In genomic region chr12:92065018-92065499, GRCh38 we compare ENCODE assay signal across 8 cellular contexts.
DNase-seq lines count a peak whose midpoint lies in the region; ATAC-seq, FAIRE-seq and TF ChIP-seq lines count a peak whose summit lies in the region.

No MANE protein-coding gene starts in this region.

- TF ChIP-seq POLR2A in IMR-90 (IDR thresholded peaks at IDR 0.05; ENCODE audit: low read depth, low read length), result no peak

- peak overlapping the region; percentile 63 for H3K4me2 ChIP-seq in IMR-90 (ENCODE audit: low read depth, low read length)

- dilution Hi-C loops in IMR-90 (cut with HindIII; ENCODE audit: low sequenced_read_pairs, unreplicated experiment), result no loop called here

- peak overlapping the region; percentile 36; the same call in 1 of the 2 replicates for H2AK5ac ChIP-seq in IMR-90 (ENCODE audit: low read depth, low read length)

- H3K9me3 Mint-ChIP-seq in CD8-positive, alpha-beta memory T cell, result no peaks in the 10 kb centered on the region
- H3K9me3 Mint-ChIP-seq in HFFc6, result no peaks in the 10 kb centered on the region

- no TSS peak for BruUV-seq in IMR-90 (replicated peaks; lab: Mats Ljungman, UMichigan)

- no peaks in the 10 kb centered on the region for H3K9me3 ChIP-seq in CD8-positive, alpha-beta memory T cell (ENCODE audit: low read length)
- H3K9me3 ChIP-seq in IMR-90 (ENCODE audit: control insufficient read depth, insufficient read depth, low read length), result no peaks in the 10 kb centered on the region

- peak overlapping the region; percentile 87 for H2BK20ac ChIP-seq in IMR-90 (ENCODE audit: low read depth, low read length)

- in situ Hi-C loops in IMR-90 (cut with MboI; ENCODE audit: low sequenced_read_pairs), result no loop called here

- H3K27me3 ChIP-seq in CD8-positive, alpha-beta memory T cell (ENCODE audit: insufficient read depth, low read length, poor library complexity, severe bottlenecking), result no peaks in the 10 kb centered on the region
- H3K27me3 ChIP-seq in IMR-90 (ENCODE audit: control insufficient read depth, insufficient read depth, low read length), result no peaks in the 10 kb centered on the region

- FAIRE-seq in HTR-8/SVneo (lab: Jason Lieb, UNC), result no peak

- H3K56ac ChIP-seq in IMR-90 (ENCODE audit: extremely low read depth, insufficient read depth, low read length), result peak overlapping the region; percentile 62

- H3K4me3 Mint-ChIP-seq in CD8-positive, alpha-beta memory T cell, result peak overlapping the region; percentile 2 to 65 (median 42)
- no peak overlapping the region for H3K4me3 Mint-ChIP-seq in HFFc6

- H3K79me1 ChIP-seq in IMR-90 (ENCODE audit: low read depth in 1 of 2, low read length in 2 of 2), result peaks cover 0 to 9% of the 10 kb centered on the region in 2 experiments; a peak in 3 of 4 replicates

- H4K20me1 ChIP-seq in IMR-90 (ENCODE audit: insufficient read depth, low read length), result no peaks in the 10 kb centered on the region

- ATAC-seq in IMR-90 (ENCODE audit: low read depth), result peak; percentile 19

- H3K18ac ChIP-seq in IMR-90 (ENCODE audit: low read depth, low read length), result peak overlapping the region; percentile 53; the same call in 1 of the 2 replicates

- H4K8ac ChIP-seq in IMR-90 (ENCODE audit: low read depth in 2 of 2, low read length in 2 of 2), result peak overlapping the region; percentile 43 to 44; a peak in 3 of 4 replicates

- H3K27ac Mint-ChIP-seq in CD8-positive, alpha-beta memory T cell, result peak overlapping the region in 7 of 8 donors; percentile 50 to 86 (median 70)
- H3K27ac Mint-ChIP-seq in HFFc6, result no peak overlapping the region

- intact Hi-C loops in IMR-90 (cut with micrococcal nuclease), result loop anchor here (10.0 kb wide), 1 partner anchor 250 kb away; no protein-coding TSS in a partner anchor

- no peak overlapping the region for H3K4me3 ChIP-seq in CD8-positive, alpha-beta memory T cell (ENCODE audit: low read length)
- H3K4me3 ChIP-seq in IMR-90 (ENCODE audit: insufficient read depth, low read depth, low read length), result no peak overlapping the region

- peak overlapping the region; percentile 61 for H2BK5ac ChIP-seq in IMR-90 (ENCODE audit: low read depth, low read length, poor library complexity, severe bottlenecking)

- POLR2A ChIA-PET in CD8-positive, alpha-beta memory T cell (lab: Charles Lee), result no interaction called here
- POLR2A ChIA-PET in IMR-90 (lab: Charles Lee; ENCODE audit: unreplicated experiment), result no interaction called here

- peak overlapping the region; percentile 29 for H4K91ac ChIP-seq in IMR-90 (ENCODE audit: insufficient read depth, low read depth, low read length)

- TF ChIP-seq CTCF in GM20000 (IDR thresholded peaks at IDR 0.05; ENCODE audit: extremely low read depth, missing control alignments) (no peak), IMR-90 (conservative IDR thresholded peaks at IDR 0.05; ENCODE audit: low read depth, low read length) (no peak), HFFc6 (IDR thresholded peaks at IDR 0.05) (no peak)

- peaks cover 27% of the 10 kb centered on the region for H3K4me1 ChIP-seq in CD8-positive, alpha-beta memory T cell (ENCODE audit: insufficient read depth, low read length)
- peaks cover 10% of the 10 kb centered on the region for H3K4me1 ChIP-seq in IMR-90 (ENCODE audit: control insufficient read depth, insufficient read depth, low read length)

- peak overlapping the region; percentile 9; the same call in 1 of the 2 replicates for H4K5ac ChIP-seq in IMR-90 (ENCODE audit: low read depth, low read length)

- TF ChIP-seq RAD21 in IMR-90 (IDR thresholded peaks at IDR 0.05; ENCODE audit: low read length), result no peak

- 0 out of 2 replicates have a peak overlapping the region, but pooled peaks have one; percentile 56 for H3K14ac ChIP-seq in IMR-90 (replicated peaks; ENCODE audit: low read depth, low read length)

- H3K23ac ChIP-seq in IMR-90 (ENCODE audit: low read depth, low read length), result peak overlapping the region; percentile 11; the same call in 1 of the 2 replicates

- peak overlapping the region; percentile 4; the same call in 1 of the 2 replicates for H3K9ac ChIP-seq in IMR-90 (ENCODE audit: low read depth, low read length)

- CTCF ChIA-PET in CD8-positive, alpha-beta memory T cell (lab: Charles Lee), result interaction anchor here (0.8 kb wide), 1 partner anchor 68 kb away, joined by 3 read pairs; no protein-coding TSS in a partner anchor
- CTCF ChIA-PET in IMR-90 (lab: Yijun Ruan, JAX), result no interaction called here

- peaks cover 2 to 22% (median 4%) of the 10 kb centered on the region in 3 donors for H3K36me3 Mint-ChIP-seq in CD8-positive, alpha-beta memory T cell
- peaks cover 7% of the 10 kb centered on the region; the same call in 1 of the 2 replicates for H3K36me3 Mint-ChIP-seq in HFFc6 (ENCODE audit: low read depth)

- H3K36me3 ChIP-seq in CD8-positive, alpha-beta memory T cell (ENCODE audit: insufficient read depth, low read length), result no peaks in the 10 kb centered on the region
- no peaks in the 10 kb centered on the region for H3K36me3 ChIP-seq in IMR-90 (ENCODE audit: control insufficient read depth, insufficient read depth, low read length)

- H2AK9ac ChIP-seq in IMR-90 (replicated peaks; ENCODE audit: low read depth, low read length, poor library complexity), result no peak overlapping the region

- DNase-seq in CD8-positive, alpha-beta memory T cell, result peak in 4 of 5 donors; percentile 9 to 58 (median 53)
- DNase-seq in GM20000 (ENCODE audit: low spot score) (peak; percentile 11), IMR-90 (peak; percentile 61), lung microvascular endothelial cell (ENCODE audit: low read depth in 2 of 2) (peak; percentile 48 to 62), NCI-H524 treated with DMSO at 0.1 percent for 48 hours (lab: John Stamatoyannopoulos, UW) (no peak), HFFc6 (no peak), HTR-8/SVneo (ENCODE audit: insufficient read length, low spot score) (no peak)
- DNase-seq in activated CD4-positive, alpha-beta T cell treated with anti-CD3 and anti-CD28 coated beads, Interleukin-2, amount 50 U/mL, for 4 hours, result peak; percentile 44 to 51

- no peaks in the 10 kb centered on the region for H3K27me3 Mint-ChIP-seq in CD8-positive, alpha-beta memory T cell
- no peaks in the 10 kb centered on the region for H3K27me3 Mint-ChIP-seq in HFFc6 (ENCODE audit: insufficient read depth)

- no peak overlapping the region for H3K27ac ChIP-seq in CD8-positive, alpha-beta memory T cell (ENCODE audit: low read depth, low read length)
- peak overlapping the region; percentile 15; the same call in 1 of the 2 replicates for H3K27ac ChIP-seq in IMR-90 (ENCODE audit: insufficient read depth, low read length)

- peaks cover 4% of the 10 kb centered on the region for H3K9me1 ChIP-seq in IMR-90 (ENCODE audit: insufficient read depth, low read length)

- H3K4me1 Mint-ChIP-seq in CD8-positive, alpha-beta memory T cell, result peaks cover 16 to 52% (median 22%) of the 10 kb centered on the region in 3 donors
- peaks cover 72% of the 10 kb centered on the region for H3K4me1 Mint-ChIP-seq in HFFc6 (ENCODE audit: low read depth)

- WGBS in IMR-90 (ENCODE audit: extremely low coverage in 2 of 2, insufficient read length in 1 of 2), 2 experiments, result 20% methylated on average over 1 of the region's 8 CpGs; no CpG with 5 or more reads in 1 of the 2 experiments

- peak overlapping the region; percentile 52 for H2AFZ ChIP-seq in IMR-90 (replicated peaks; ENCODE audit: low read length, poor library complexity)

- H2BK120ac ChIP-seq in IMR-90 (ENCODE audit: low read depth, low read length), result peak overlapping the region; percentile 69

- peak overlapping the region; percentile 40; the same call in 1 of the 3 replicates for H2BK15ac ChIP-seq in IMR-90 (ENCODE audit: low read depth, low read length)

- peak overlapping the region; percentile 55; the same call in 1 of the 2 replicates for H3K4ac ChIP-seq in IMR-90 (ENCODE audit: low read depth, low read length)

TF ChIP-seq in IMR-90, 13 proteins besides CTCF, POLR2A, EP300 and RAD21:
- no peak for TF ChIP-seq FOS (IDR thresholded peaks at IDR 0.05; ENCODE audit: low read depth, low read length)
- peak; percentile 66 for TF ChIP-seq USF2 (IDR thresholded peaks at IDR 0.05; ENCODE audit: low read depth, low read length)
- TF ChIP-seq MAZ (IDR thresholded peaks at IDR 0.05; ENCODE audit: borderline replicate concordance, low read depth, low read length), result no peak
- TF ChIP-seq RCOR1 (IDR thresholded peaks at IDR 0.05; ENCODE audit: insufficient replicate concordance, low read length), result no peak
- TF ChIP-seq BHLHE40 (IDR thresholded peaks at IDR 0.05; ENCODE audit: low read depth, low read length), result peak; percentile 52; the same call in 1 of the 2 replicates
TF ChIP-seq in IMR-90: peak in this region for 2.

Comparison
In these comparisons a context has a peak if more than half of its experiments do, and no peak if none do; other contexts are left out.
1. DNase-seq: peak in CD8-positive, alpha-beta memory T cell (4 of 5), GM20000 (single experiment), IMR-90 (single experiment), activated CD4-positive, alpha-beta T cell treated with anti-CD3 and anti-CD28 coated beads, Interleukin-2, amount 50 U/mL, for 4 hours (2 of 2) and lung microvascular endothelial cell (2 of 2); none in NCI-H524 treated with DMSO at 0.1 percent for 48 hours (single experiment), HFFc6 (single experiment) and HTR-8/SVneo (single experiment).